ENCODE assay signal across 13 cellular contexts in the genomic region with DNA sequence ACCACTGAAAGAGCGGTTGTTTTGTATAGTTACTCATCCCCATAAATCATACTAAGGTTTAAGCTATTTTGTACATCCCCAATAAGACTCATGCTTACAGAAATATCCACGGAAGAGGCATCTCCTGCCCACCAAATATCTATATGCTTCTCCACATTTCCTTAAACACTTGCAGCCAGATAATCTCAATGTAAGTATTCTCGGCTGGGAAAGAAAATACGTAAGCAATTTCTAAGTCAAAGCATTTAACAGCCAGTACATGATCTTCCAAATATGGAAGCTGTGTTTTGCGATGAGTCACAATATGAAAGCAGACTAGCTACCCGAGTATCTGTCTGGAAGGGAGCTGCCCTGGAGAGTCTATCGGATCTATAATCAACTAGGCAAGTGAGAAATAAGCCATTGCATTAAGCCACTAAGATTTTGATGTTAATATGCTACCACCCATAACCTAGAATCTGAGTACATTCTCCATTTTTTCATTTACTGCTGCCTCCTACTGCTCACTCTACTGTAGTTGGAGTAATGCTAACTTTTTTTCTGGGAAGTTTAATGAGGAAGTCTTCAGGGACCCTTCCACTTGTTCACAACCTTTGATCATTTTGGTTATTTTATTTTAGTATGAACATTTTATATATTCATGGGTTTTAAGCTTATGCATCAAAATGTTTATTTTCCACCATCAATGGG. TPM values are rescaled to one million over a fixed set of nuclear protein-coding genes. Genes with fewer than 3 reads are reported as not detected.
DNase-seq lines count a peak whose midpoint lies in the region; ATAC-seq and TF ChIP-seq lines count a peak whose summit lies in the region.
"Had no signal": no experiment of that assay in that cellular context is flagged by ENCODE, and none has a peak within 500 bp of the region (broad histone marks: within the 10 kb centered on the region; RNA-seq: fewer than 3 reads in every experiment).

No MANE protein-coding gene starts in this region.

- peak overlapping the region; percentile 36 for H3K4me3 ChIP-seq in AG04449 (ENCODE audit: low read depth, low read length)
- H3K4me3 ChIP-seq: lower lobe of right lung had no signal

- in situ Hi-C loops in KBM-7 (cut with MboI; ENCODE audit: low pct_unique_long_range_greater_than_20kb, low sequenced_read_pairs) (no loop called here), G401 (cut with HindIII; ENCODE audit: low sequenced_read_pairs) (no loop called here)

- POLR2A ChIA-PET in AG04449 (lab: Yijun Ruan, JAX): interaction anchor here (0.6 kb wide), 1 partner anchor 24 kb away, joined by 5 read pairs; no protein-coding TSS in a partner anchor

- ATAC-seq in GM18519 (IDR thresholded peaks at IDR 0.05; ENCODE audit: low FRiP score, unreplicated experiment) (no peak), HG02852 (IDR thresholded peaks at IDR 0.05; ENCODE audit: unreplicated experiment) (no peak)
- ATAC-seq: activated CD8-positive, alpha-beta memory T cell treated with anti-CD3 and anti-CD28 coated beads, Interleukin-2, amount 10 ng/mL, durations not matched to agents 7 days and 5 days; lower lobe of right lung had no signal

- DNase-seq in AG04449 (ENCODE audit: low read depth, low spot score) (no peak), KBM-7 (peak; percentile 31), amniotic epithelial cell (ENCODE audit: low read depth) (peak; percentile 74), inferior parietal cortex (ENCODE audit: extremely low spot score) (peak; percentile 39), cerebellum (ENCODE audit: low spot score) (no peak), G401 (ENCODE audit: low spot score) (no peak)
- DNase-seq: activated CD8-positive, alpha-beta memory T cell treated with anti-CD3 and anti-CD28 coated beads, Interleukin-2, amount 10 ng/mL, durations not matched to agents 7 days and 5 days; anterior cingulate cortex; C1 segment of cervical spinal cord; lower lobe of right lung; NCI-H2227 treated with DMSO at 0.1 percent for 48 hours had no signal

- TF ChIP-seq CTCF in AG04449 (IDR thresholded peaks at IDR 0.05; ENCODE audit: insufficient read depth, low read length, missing control alignments): no peak

- CTCF ChIA-PET in AG04449 (lab: Yijun Ruan, JAX): interaction anchor here (0.6 to 20.0 kb wide), 12 partner anchors 10 to 219 kb away, joined by 3 to 347 read pairs (median 4); partner anchors contain the start of gene ZMAT3

RNA-seq across cellular contexts. Expression of gene ZMAT3, which starts 26.9 kb away (rescaled TPM):
- total RNA-seq in cerebellum: 15.1 TPM
- 6.8 and 7.1 TPM in 2 replicates for total RNA-seq in G401 (2014; rRNA removed; shearing (Covaris generic))

RNA-seq across cellular contexts. Expression of gene PIK3CA, which starts 49.6 kb away (rescaled TPM):
- total RNA-seq in cerebellum: 46.6 TPM
- total RNA-seq in G401 (2014; rRNA removed; shearing (Covaris generic)): 11.9 TPM in 2 replicates

Comparison
In these comparisons a context has a peak if more than half of its experiments do, and no peak if none do; other contexts are left out.
1. DNase-seq: peak in KBM-7 (single experiment), amniotic epithelial cell (single experiment) and inferior parietal cortex (single experiment); none in AG04449 (single experiment), cerebellum (single experiment) and G401 (single experiment).